ENCODE assay signal across 26 cellular contexts in genomic region chr4:80713409-80713808, GRCh38.
DNase-seq lines count a peak whose midpoint lies in the region; FAIRE-seq and TF ChIP-seq lines count a peak whose summit lies in the region.
"Had no signal": no experiment of that assay in that cellular context is flagged by ENCODE, and none has a peak within 500 bp of the region (broad histone marks: within the 10 kb centered on the region; RNA-seq: fewer than 3 reads in every experiment).

No MANE protein-coding gene starts in this region.

- FAIRE-seq in kidney (lab: Jason Lieb, UNC): no peak
- FAIRE-seq: H1 had no signal

- intact Hi-C loops in kidney (cut with DNase I): no loop called here

- no peaks in the 10 kb centered on the region for H3K9me3 ChIP-seq in kidney (ENCODE audit: control insufficient read depth in 1 of 2, low read length in 2 of 2)
- H3K9me3 ChIP-seq: colonic mucosa, esophagus squamous epithelium, gastrocnemius medialis, tibial artery had no signal

- TF ChIP-seq CTCF in AG09319 (IDR thresholded peaks at IDR 0.05; ENCODE audit: low read depth, low read length) (no peak), kidney (IDR thresholded peaks at IDR 0.05; ENCODE audit: borderline replicate concordance, extremely low read depth, insufficient read depth) (no peak)

- H3K4me1 ChIP-seq in kidney (ENCODE audit: control insufficient read depth in 1 of 2, insufficient read depth in 1 of 2, low read depth in 1 of 2, low read length in 2 of 2): no peaks in the 10 kb centered on the region
- H3K4me1 ChIP-seq: colonic mucosa, gastrocnemius medialis, tibial artery had no signal

- DNase-seq in AG09319 (ENCODE audit: extremely low read depth, low read depth): peak; percentile 44
- DNase-seq in DMS53 treated with DMSO at 0.1 percent for 48 hours (lab: John Stamatoyannopoulos, UW; ENCODE audit: unreplicated experiment): peak; percentile 9
- peak; percentile 21 for DNase-seq in NCI-H2227 (lab: John Stamatoyannopoulos, UW; ENCODE audit: unreplicated experiment)
- peak; percentile 40 for DNase-seq in fibroblast of peridontal ligament (ENCODE audit: extremely low read depth)
- DNase-seq in activated gamma-delta T cell (lab: John Stamatoyannopoulos, UW): no peak
- no peak for DNase-seq in GM19238 (ENCODE audit: insufficient read length, low spot score)
- DNase-seq in pons (ENCODE audit: low spot score): no peak
- DNase-seq in kidney: no peak
- DNase-seq: activated CD4-positive, alpha-beta T cell treated with anti-CD3 and anti-CD28 coated beads, Interleukin-2, amount 10 ng/mL, durations not matched to agents 24 days and 14 days; activated naive CD4-positive, alpha-beta T cell treated with anti-CD3 and anti-CD28 coated beads, Interleukin-2, amount 10 ng/mL, durations not matched to agents 7 days and 5 days; amygdala; C1 segment of cervical spinal cord; colonic mucosa; effector memory CD8-positive, alpha-beta T cell; esophagus squamous epithelium; gastrocnemius medialis; hippocampal formation; NCI-H2081 treated with DMSO at 0.1 percent for 48 hours; PC-9; posterior cingulate gyrus; Right ventricle myocardium superior; stimulated activated naive CD8-positive, alpha-beta T cell treated with anti-CD3 and anti-CD28 coated beads, Interleukin-15, amount 100 ng/mL, for 72 hours; tibial artery; WERI-Rb-1 had no signal

- H3K4me3 ChIP-seq in kidney (ENCODE audit: low read length in 2 of 2): no peak overlapping the region
- H3K4me3 ChIP-seq: colonic mucosa, esophagus squamous epithelium, gastrocnemius medialis, PC-9, tibial artery had no signal

- H3K27ac ChIP-seq in kidney (ENCODE audit: low read depth in 2 of 2, low read length in 2 of 2): no peak overlapping the region
- H3K27ac ChIP-seq: colonic mucosa, esophagus squamous epithelium, gastrocnemius medialis, KMS-11, PC-9, tibial artery, WERI-Rb-1 had no signal

- H3K36me3 ChIP-seq in kidney (ENCODE audit: control insufficient read depth in 1 of 2, insufficient read depth in 2 of 2, low read length in 2 of 2): no peaks in the 10 kb centered on the region
- H3K36me3 ChIP-seq: colonic mucosa, esophagus squamous epithelium, gastrocnemius medialis, tibial artery, WERI-Rb-1 had no signal

- no peak overlapping the region for H3K9ac ChIP-seq in kidney (ENCODE audit: low read length in 2 of 2)
- H3K9ac ChIP-seq: KMS-11 had no signal

Comparison
In these comparisons a context has a peak if more than half of its experiments do, and no peak if none do; other contexts are left out.
1. DNase-seq: peak in AG09319 (single experiment), DMS53 treated with DMSO at 0.1 percent for 48 hours (single experiment), NCI-H2227 (single experiment) and fibroblast of peridontal ligament (single experiment); none in activated gamma-delta T cell (single experiment), GM19238 (single experiment), pons (single experiment) and kidney (single experiment).